In the genomic region with DNA sequence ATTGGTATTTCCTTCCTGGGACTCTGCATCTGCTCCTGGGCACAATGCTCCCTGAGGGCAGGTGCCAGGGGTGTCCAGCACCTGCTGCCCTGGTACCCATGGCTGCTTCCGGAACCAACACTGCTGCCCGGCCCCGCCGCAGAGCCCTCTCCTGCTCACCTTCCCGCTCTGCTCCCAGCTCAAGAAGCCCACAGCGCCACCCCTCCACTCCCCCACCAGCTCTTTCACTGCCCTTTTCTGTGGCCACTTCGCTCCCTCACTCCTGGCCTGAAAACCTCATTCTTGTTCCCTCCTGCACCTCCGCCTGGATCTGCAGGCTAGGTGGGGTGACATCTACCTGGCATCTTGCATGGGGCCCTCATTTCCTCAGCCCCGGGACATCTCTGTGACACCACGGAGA, we compare ENCODE assay signal across 17 cellular contexts. TPM values are rescaled to one million over a fixed set of nuclear protein-coding genes. Genes with fewer than 3 reads are reported as not detected.
DNase-seq lines count a peak whose midpoint lies in the region; ATAC-seq, FAIRE-seq and TF ChIP-seq lines count a peak whose summit lies in the region.
"Had no signal": no experiment of that assay in that cellular context is flagged by ENCODE, and none has a peak within 500 bp of the region (broad histone marks: within the 10 kb centered on the region; RNA-seq: fewer than 3 reads in every experiment).

No MANE protein-coding gene starts in this region.

- H3K27ac ChIP-seq in Panc1 (ENCODE audit: low read length) (peak overlapping the region; percentile 87), psoas muscle (peak overlapping the region; percentile 41), small intestine (ENCODE audit: low read depth in 1 of 2, low read length in 1 of 2) (no peak overlapping the region)
- H3K27ac ChIP-seq in effector memory CD4-positive, alpha-beta T cell (ENCODE audit: insufficient read depth, low read length, poor library complexity, severe bottlenecking), result no peak overlapping the region
- H3K27ac ChIP-seq: SJSA1, tibial artery had no signal

- WGBS in psoas muscle, 3 donors, result 79 to 88% (median 81%) methylated on average over 10 of the region's 10 CpGs
- 89 to 90% (median 89%) methylated on average over 6 to 10 of the region's 10 CpGs for WGBS in small intestine, 3 donors

- BruUV-seq in Panc1 (replicated peaks; lab: Mats Ljungman, UMichigan), result no TSS peak

- intact Hi-C loops in activated CD8-positive, alpha-beta T cell treated with anti-CD3 and anti-CD28 coated beads for 36 hours (cut with micrococcal nuclease), result no loop called here
- intact Hi-C loops in Panc1 (cut with micrococcal nuclease; ENCODE audit: unreplicated experiment), result no loop called here
- intact Hi-C loops in psoas muscle (cut with DNase I), result no loop called here

- no peak overlapping the region for H3K4me3 Mint-ChIP-seq in activated CD8-positive, alpha-beta T cell treated with anti-CD3 and anti-CD28 coated beads, Interleukin-2, amount 10 ng/mL, durations not matched to agents 7 days and 5 days
- H3K4me3 Mint-ChIP-seq in activated CD8-positive, alpha-beta T cell treated with anti-CD3 and anti-CD28 coated beads for 36 hours, result no peak overlapping the region
- peak overlapping the region; percentile 70 for H3K4me3 Mint-ChIP-seq in glutamatergic neuron (ENCODE audit: unreplicated experiment)

- H3K27me3 Mint-ChIP-seq in activated CD8-positive, alpha-beta T cell treated with anti-CD3 and anti-CD28 coated beads, Interleukin-2, amount 10 ng/mL, durations not matched to agents 7 days and 5 days (ENCODE audit: low read depth), result no peaks in the 10 kb centered on the region
- H3K27me3 Mint-ChIP-seq in activated CD8-positive, alpha-beta T cell treated with anti-CD3 and anti-CD28 coated beads for 36 hours, result no peaks in the 10 kb centered on the region
- H3K27me3 Mint-ChIP-seq in glutamatergic neuron (ENCODE audit: unreplicated experiment), result peaks cover 17% of the 10 kb centered on the region

- no peak for FAIRE-seq in small intestine (lab: Jason Lieb, UNC)

- DNase-seq in activated CD8-positive, alpha-beta T cell treated with anti-CD3 and anti-CD28 coated beads, Interleukin-2, amount 10 ng/mL, durations not matched to agents 7 days and 5 days, result no peak
- no peak for DNase-seq in activated CD8-positive, alpha-beta T cell treated with anti-CD3 and anti-CD28 coated beads for 36 hours
- DNase-seq in Panc1 (ENCODE audit: low read depth, low spot score) (no peak), glutamatergic neuron (no peak), psoas muscle (no peak), hippocampal formation (lab: John Stamatoyannopoulos, UW) (no peak), small intestine (no peak)
- no peak for DNase-seq in effector memory CD4-positive, alpha-beta T cell
- DNase-seq: ACHN; activated T-cell treated with anti-CD3 and anti-CD28 coated beads, Interleukin-2, amount 50 U/mL, for 72 hours; NCI-H2029 treated with DMSO at 0.1 percent for 48 hours; NK-92 treated with Interleukin-12 subunit alpha and Interleukin-12 subunit beta, amount 100 ng/mL, for 24 hours; nucleus accumbens; tibial artery had no signal

- H3K36me3 ChIP-seq in Panc1 (ENCODE audit: control insufficient read depth, insufficient read depth, low read length), result no peaks in the 10 kb centered on the region
- H3K36me3 ChIP-seq in psoas muscle (ENCODE audit: insufficient read depth in 1 of 2, low read depth in 1 of 2), result no peaks in the 10 kb centered on the region
- H3K36me3 ChIP-seq in small intestine (ENCODE audit: control insufficient read depth in 2 of 2, insufficient read depth in 2 of 2, low read length in 2 of 2), result no peaks in the 10 kb centered on the region
- H3K36me3 ChIP-seq in effector memory CD4-positive, alpha-beta T cell (ENCODE audit: control insufficient read depth, insufficient read depth, low read length), result no peaks in the 10 kb centered on the region
- H3K36me3 ChIP-seq: breast epithelium had no signal

- ATAC-seq in activated CD8-positive, alpha-beta T cell treated with anti-CD3 and anti-CD28 coated beads, Interleukin-2, amount 10 ng/mL, durations not matched to agents 7 days and 5 days, result no peak
- no peak for ATAC-seq in activated CD8-positive, alpha-beta T cell treated with anti-CD3 and anti-CD28 coated beads for 36 hours
- no peak for ATAC-seq in Panc1
- no peak for ATAC-seq in psoas muscle
- ATAC-seq: activated T-cell treated with anti-CD3 and anti-CD28 coated beads, Interleukin-2, amount 50 U/mL, for 72 hours; left lobe of liver had no signal

- POLR2A ChIA-PET in activated CD8-positive, alpha-beta T cell treated with anti-CD3 and anti-CD28 coated beads, Interleukin-2, amount 10 ng/mL, durations not matched to agents 7 days and 5 days (lab: Charles Lee), result interaction anchor here (0.6 kb wide), 1 partner anchor 40 kb away, joined by 4 read pairs; no protein-coding TSS in a partner anchor
- POLR2A ChIA-PET in activated CD8-positive, alpha-beta T cell treated with anti-CD3 and anti-CD28 coated beads for 36 hours (lab: Charles Lee), result no interaction called here
- POLR2A ChIA-PET in Panc1 (lab: Charles Lee), result no interaction called here

- H3K9me3 ChIP-seq in Panc1 (ENCODE audit: control insufficient read depth, insufficient read depth, low read depth, low read length) (no peaks in the 10 kb centered on the region), psoas muscle (no peaks in the 10 kb centered on the region), small intestine (ENCODE audit: control insufficient read depth, low read depth) (no peaks in the 10 kb centered on the region)
- no peaks in the 10 kb centered on the region for H3K9me3 ChIP-seq in effector memory CD4-positive, alpha-beta T cell (ENCODE audit: control insufficient read depth, low read length)
- H3K9me3 ChIP-seq: breast epithelium, SJSA1, tibial artery had no signal

- H3K27me3 ChIP-seq in Panc1 (ENCODE audit: control insufficient read depth, insufficient read depth, low read length), result no peaks in the 10 kb centered on the region
- H3K27me3 ChIP-seq in psoas muscle (ENCODE audit: insufficient read depth in 3 of 3, low read length in 2 of 3), result no peaks in the 10 kb centered on the region
- no peaks in the 10 kb centered on the region for H3K27me3 ChIP-seq in small intestine (ENCODE audit: control insufficient read depth in 2 of 2, insufficient read depth in 2 of 2, low read length in 2 of 2)
- no peaks in the 10 kb centered on the region for H3K27me3 ChIP-seq in effector memory CD4-positive, alpha-beta T cell (replicated peaks; ENCODE audit: control insufficient read depth, insufficient read depth, low read length, poor library complexity, severe bottlenecking)
- H3K27me3 ChIP-seq: breast epithelium, SJSA1, tibial artery had no signal

- TF ChIP-seq CTCF in activated CD8-positive, alpha-beta T cell treated with anti-CD3 and anti-CD28 coated beads for 36 hours (IDR thresholded peaks at IDR 0.05), result no peak
- TF ChIP-seq CTCF in Panc1 (IDR thresholded peaks at IDR 0.05) (no peak), glutamatergic neuron (IDR thresholded peaks at IDR 0.05; ENCODE audit: partially characterized antibody, unreplicated experiment) (no peak), psoas muscle (IDR thresholded peaks at IDR 0.05) (no peak)

- H3K4me1 ChIP-seq in Panc1 (ENCODE audit: control insufficient read depth, insufficient read depth, low read length) (peaks cover 93% of the 10 kb centered on the region), psoas muscle (peaks cover 87% of the 10 kb centered on the region), small intestine (ENCODE audit: control insufficient read depth in 2 of 2, insufficient read depth in 1 of 2, low read depth in 1 of 2, low read length in 1 of 2) (peaks cover 12 to 28% of the 10 kb centered on the region in 2 donors)
- H3K4me1 ChIP-seq in effector memory CD4-positive, alpha-beta T cell (ENCODE audit: control insufficient read depth, insufficient read depth, low read length, poor library complexity, severe bottlenecking), result peaks cover 13% of the 10 kb centered on the region

- in situ Hi-C loops in Panc1 (cut with HindIII; ENCODE audit: low pct_unique_long_range_greater_than_20kb, low sequenced_read_pairs), result no loop called here

- CTCF ChIA-PET in activated CD8-positive, alpha-beta T cell treated with anti-CD3 and anti-CD28 coated beads, Interleukin-2, amount 10 ng/mL, durations not matched to agents 7 days and 5 days (lab: Charles Lee), result no interaction called here
- CTCF ChIA-PET in activated CD8-positive, alpha-beta T cell treated with anti-CD3 and anti-CD28 coated beads for 36 hours (lab: Charles Lee), result no interaction called here
- CTCF ChIA-PET in Panc1 (lab: Charles Lee), result no interaction called here

- H3K36me3 Mint-ChIP-seq in activated CD8-positive, alpha-beta T cell treated with anti-CD3 and anti-CD28 coated beads, Interleukin-2, amount 10 ng/mL, durations not matched to agents 7 days and 5 days (ENCODE audit: low read depth), result peaks cover 4% of the 10 kb centered on the region
- H3K36me3 Mint-ChIP-seq in activated CD8-positive, alpha-beta T cell treated with anti-CD3 and anti-CD28 coated beads for 36 hours (ENCODE audit: low read depth), result peaks cover 6% of the 10 kb centered on the region
- no peaks in the 10 kb centered on the region for H3K36me3 Mint-ChIP-seq in glutamatergic neuron (ENCODE audit: unreplicated experiment)

- H3K4me1 Mint-ChIP-seq in activated CD8-positive, alpha-beta T cell treated with anti-CD3 and anti-CD28 coated beads, Interleukin-2, amount 10 ng/mL, durations not matched to agents 7 days and 5 days (ENCODE audit: low read depth), result peaks cover 48% of the 10 kb centered on the region
- H3K4me1 Mint-ChIP-seq in activated CD8-positive, alpha-beta T cell treated with anti-CD3 and anti-CD28 coated beads for 36 hours (ENCODE audit: low read depth), result peaks cover 57% of the 10 kb centered on the region
- H3K4me1 Mint-ChIP-seq in glutamatergic neuron (ENCODE audit: low read depth, unreplicated experiment), result peaks cover 60% of the 10 kb centered on the region

- H3K4me3 ChIP-seq in Panc1 (ENCODE audit: low read depth in 2 of 2, low read length in 2 of 2), result no peak overlapping the region
- peak overlapping the region; percentile 22 for H3K4me3 ChIP-seq in psoas muscle
- H3K4me3 ChIP-seq in small intestine (ENCODE audit: low read depth in 1 of 2, low read length in 2 of 2), result no peak overlapping the region
- no peak overlapping the region for H3K4me3 ChIP-seq in effector memory CD4-positive, alpha-beta T cell (ENCODE audit: insufficient read depth, low read depth, low read length, poor library complexity, severe bottlenecking)
- H3K4me3 ChIP-seq: breast epithelium, SJSA1, tibial artery had no signal

- H3K27ac Mint-ChIP-seq in activated CD8-positive, alpha-beta T cell treated with anti-CD3 and anti-CD28 coated beads, Interleukin-2, amount 10 ng/mL, durations not matched to agents 7 days and 5 days, result peak overlapping the region; percentile 62
- no peak overlapping the region for H3K27ac Mint-ChIP-seq in activated CD8-positive, alpha-beta T cell treated with anti-CD3 and anti-CD28 coated beads for 36 hours
- peak overlapping the region; percentile 98 for H3K27ac Mint-ChIP-seq in glutamatergic neuron (ENCODE audit: unreplicated experiment)

- no peaks in the 10 kb centered on the region for H3K9me3 Mint-ChIP-seq in activated CD8-positive, alpha-beta T cell treated with anti-CD3 and anti-CD28 coated beads, Interleukin-2, amount 10 ng/mL, durations not matched to agents 7 days and 5 days (ENCODE audit: insufficient read depth)
- H3K9me3 Mint-ChIP-seq in activated CD8-positive, alpha-beta T cell treated with anti-CD3 and anti-CD28 coated beads for 36 hours, result no peaks in the 10 kb centered on the region
- peaks cover 13% of the 10 kb centered on the region for H3K9me3 Mint-ChIP-seq in glutamatergic neuron (ENCODE audit: unreplicated experiment)
- H3K9me3 Mint-ChIP-seq: activated T-cell treated with anti-CD3 and anti-CD28 coated beads, Interleukin-2, amount 50 U/mL, for 72 hours had no signal

RNA-seq across cellular contexts. Expression of a gene that starts 6.4 kb away (rescaled TPM):
- 10 to 100 TPM; 30.4 to 31.3 TPM for total RNA-seq in activated CD8-positive, alpha-beta T cell treated with anti-CD3 and anti-CD28 coated beads, Interleukin-2, amount 10 ng/mL, durations not matched to agents 7 days and 5 days
- total RNA-seq in activated CD8-positive, alpha-beta T cell treated with anti-CD3 and anti-CD28 coated beads for 36 hours, result 10 to 100 TPM; 24.2 to 25.8 TPM
- 132 TPM for total RNA-seq in Panc1 (2021; ENCODE audit: unreplicated experiment)
- polyA plus RNA-seq in Panc1 (2012; ENCODE audit: insufficient read length), result 200 TPM
- total RNA-seq in glutamatergic neuron (ENCODE audit: unreplicated experiment), result 59.7 TPM
- 10 to 100 TPM; 33.3 to 62.7 (median 54.2) TPM for total RNA-seq in psoas muscle
- 10 to 100 TPM; 27.3 to 56.6 (median 49.1) TPM for polyA plus RNA-seq in psoas muscle
- polyA plus RNA-seq in small intestine, result 10 to 100 TPM; 29.9 to 34.9 (median 30.2) TPM

RNA-seq across cellular contexts. Expression of a gene that starts 26.4 kb away (rescaled TPM):
- total RNA-seq in activated CD8-positive, alpha-beta T cell treated with anti-CD3 and anti-CD28 coated beads, Interleukin-2, amount 10 ng/mL, durations not matched to agents 7 days and 5 days, result 10 to 100 TPM; 29.3 to 30.1 TPM
- 10 to 100 TPM; 25.3 to 35.2 TPM for total RNA-seq in activated CD8-positive, alpha-beta T cell treated with anti-CD3 and anti-CD28 coated beads for 36 hours
- total RNA-seq in Panc1 (2021; ENCODE audit: unreplicated experiment) (81.5 TPM), glutamatergic neuron (ENCODE audit: unreplicated experiment) (56.9 TPM), psoas muscle (10 to 100 TPM; 12.0 to 20.6 (median 16.6) TPM)
- polyA plus RNA-seq in Panc1 (2012; ENCODE audit: insufficient read length), result 95.0 TPM
- polyA plus RNA-seq in psoas muscle (10 to 100 TPM; 14.1 to 22.4 (median 14.7) TPM), small intestine (10 to 100 TPM; 20.1 to 25.9 (median 24.6) TPM)

Comparison
In these comparisons a context has a peak if more than half of its experiments do, and no peak if none do; other contexts are left out.
1. H3K27ac ChIP-seq: peak in Panc1 (single experiment) and psoas muscle (single experiment); none in small intestine (0 of 2) and effector memory CD4-positive, alpha-beta T cell (single experiment).